10 cellular contexts compared by ENCODE assay signal in the genomic region with DNA sequence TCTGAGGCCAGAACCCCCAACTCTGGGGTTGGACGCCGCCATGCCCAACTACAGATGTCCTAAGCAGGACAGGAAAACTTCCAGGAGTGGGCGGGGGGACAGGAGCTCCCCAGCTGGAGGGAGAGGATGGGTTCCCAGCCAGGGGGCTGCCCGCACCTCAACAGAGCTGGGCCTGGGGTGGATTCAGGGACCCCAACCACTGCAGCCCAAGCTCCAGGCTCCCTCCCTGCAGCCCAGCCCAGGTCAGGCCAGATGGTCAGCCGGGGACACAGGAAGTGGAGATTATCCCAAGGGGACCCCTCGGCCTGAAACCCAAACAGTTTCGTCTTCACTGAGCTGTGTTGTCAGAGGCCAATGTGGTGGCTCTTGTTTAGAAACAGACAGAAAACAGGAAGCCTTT. TPM values are rescaled to one million over a fixed set of nuclear protein-coding genes. Genes with fewer than 3 reads are reported as not detected.
DNase-seq lines count a peak whose midpoint lies in the region; ATAC-seq, FAIRE-seq and TF ChIP-seq lines count a peak whose summit lies in the region.
"Had no signal": no experiment of that assay in that cellular context is flagged by ENCODE, and none has a peak within 500 bp of the region (broad histone marks: within the 10 kb centered on the region; RNA-seq: fewer than 3 reads in every experiment).

No MANE protein-coding gene starts in this region.

- no peak for FAIRE-seq in A549 (lab: Jason Lieb, UNC)

- H3K9me3 ChIP-seq in A549 (no peaks in the 10 kb centered on the region), heart left ventricle (no peaks in the 10 kb centered on the region)

- H3K4me3 ChIP-seq in A549 (peak overlapping the region; percentile 41; the same call in 2 of the 3 replicates), heart left ventricle (peak overlapping the region in 9 of 12 donors; percentile 15 to 48 (median 36)), rectal smooth muscle tissue (ENCODE audit: low read length) (no peak overlapping the region)

- TF ChIP-seq POLR2A in A549 (IDR thresholded peaks at IDR 0.05; ENCODE audit: low read length) = no peak; the same call in 1 of the 2 replicates
- no peak for TF ChIP-seq POLR2A in heart left ventricle (IDR thresholded peaks at IDR 0.05)

- peak overlapping the region; percentile 91 for H3K4me2 ChIP-seq in A549

- H3K4me1 ChIP-seq in A549 (peaks cover 98% of the 10 kb centered on the region), heart left ventricle (peaks cover 40 to 96% (median 88%) of the 10 kb centered on the region in 12 donors), rectal smooth muscle tissue (ENCODE audit: control insufficient read depth, insufficient read depth, low read length) (peaks cover 75% of the 10 kb centered on the region)

- peaks cover 0 to 4% (median 0%) of the 10 kb centered on the region in 9 donors for H3K27me3 ChIP-seq in heart left ventricle
- H3K27me3 ChIP-seq in rectal smooth muscle tissue (ENCODE audit: control insufficient read depth, insufficient read depth, low read length) = no peaks in the 10 kb centered on the region

- POLR2A ChIA-PET in A549 (lab: Yijun Ruan, JAX) = interaction anchor here (1.4 to 4.9 kb wide), 3 partner anchors 10 to 54 kb away, joined by 3 to 61 read pairs (median 4); a partner anchor contains a TSS

- H3K27ac ChIP-seq in A549 = peak overlapping the region; percentile 97 to 99
- H3K27ac ChIP-seq in VCaP = peak overlapping the region; percentile 51; the same call in 1 of the 2 replicates
- peak overlapping the region; percentile 69 to 97 (median 93) for H3K27ac ChIP-seq in heart left ventricle
- H3K27ac ChIP-seq in rectal smooth muscle tissue (ENCODE audit: low read depth, low read length) = peak overlapping the region; percentile 88

- DNase-seq in A549 (ENCODE audit: low read depth in 1 of 2, low spot score in 1 of 2) (no peak), heart left ventricle (peak in 3 of 5 donors; percentile 47 to 62 (median 58)), GOT3 (lab: John Stamatoyannopoulos, UW) (no peak), SW 1271 (lab: John Stamatoyannopoulos, UW) (no peak), glomerular visceral epithelial cell (ENCODE audit: extremely low spot score) (no peak), NCI-H2081 (lab: John Stamatoyannopoulos, UW) (no peak)
- DNase-seq: activated naive CD8-positive, alpha-beta T cell treated with anti-CD3 and anti-CD28 coated beads, Interleukin-2, amount 10 ng/mL, durations not matched to agents 7 days and 5 days; NCI-H1436 treated with DMSO at 0.1 percent for 48 hours had no signal

- CTCF ChIA-PET in A549 (lab: Yijun Ruan, JAX) = interaction anchor here (0.7 to 5.5 kb wide), 6 partner anchors 10 to 50 kb away, joined by 3 to 94 read pairs (median 12); a partner anchor contains a TSS

- ATAC-seq in A549 (no peak), heart left ventricle (no peak)

- intact Hi-C loops in heart left ventricle (cut with DNase I) = loop anchor here in 4 of 10 donors (2.0 to 10.0 kb wide), 4 partner anchors 23 to 55 kb away; a partner anchor contains a TSS

- TF ChIP-seq RAD21 in A549 (conservative IDR thresholded peaks at IDR 0.05 in 1 of 2, IDR thresholded peaks at IDR 0.05 in 1 of 2) = no peak

- no peak overlapping the region for H3K9ac ChIP-seq in rectal smooth muscle tissue (ENCODE audit: low read length)

- TF ChIP-seq CTCF in A549 (IDR thresholded peaks at IDR 0.05) (no peak), VCaP (conservative IDR thresholded peaks at IDR 0.05) (no peak), heart left ventricle (IDR thresholded peaks at IDR 0.05) (no peak)

- 38% methylated on average over 6 of the region's 7 CpGs for WGBS in A549 (ENCODE audit: missing lambda C conversion rate)
- WGBS in heart left ventricle, 4 donors = 28 to 56% (median 43%) methylated on average over 4 to 7 of the region's 7 CpGs

- no peak for TF ChIP-seq EP300 in A549 (IDR thresholded peaks at IDR 0.05)

- peaks cover 0 to 18% (median 0%) of the 10 kb centered on the region in 9 donors for H3K36me3 ChIP-seq in heart left ventricle
- peaks cover 4% of the 10 kb centered on the region for H3K36me3 ChIP-seq in rectal smooth muscle tissue (ENCODE audit: control insufficient read depth, insufficient read depth, low read length)

TF ChIP-seq in A549, 52 proteins besides CTCF, POLR2A, EP300 and RAD21:
- TF ChIP-seq MAFK (IDR thresholded peaks at IDR 0.05; ENCODE audit: partially characterized antibody) = no peak

RNA-seq across cellular contexts. Expression of a gene that starts 9.4 kb away (rescaled TPM):
- polyA plus RNA-seq in A549 (2011; rRNA removed) = 20.4 and 31.6 TPM in 2 replicates
- polyA plus RNA-seq in A549 (2012; cell fraction: cytosol; rRNA removed) = 91.5 and 122 TPM in 2 replicates
- polyA plus RNA-seq in A549 (2012; cell fraction: nucleus; rRNA removed) = 829 and 950 TPM in 2 replicates
- 196 to 212 TPM (median 202 TPM) in 3 replicates for polyA plus RNA-seq in A549 (2017; fragmentation: RNase III; extraction: RNeasy Plus Mini Kit Qiagen cat#74134 plus additional on column Dnase treatment)
- polyA minus RNA-seq in A549 (2011; rRNA and poly(A)+ RNA removed) = 26.9 and 28.7 TPM in 2 replicates
- total RNA-seq in heart left ventricle = 100 to 1,000 TPM in 1 of 9 donors, 10 to 100 TPM in 8; 57.4 to 107 (median 73.6) TPM
- polyA plus RNA-seq in heart left ventricle = 100 to 1,000 TPM in 1 of 2 donors, 10 to 100 TPM in 1; 72.0 to 128 TPM

RNA-seq across cellular contexts. Expression of a gene that starts 29.2 kb away (rescaled TPM):
- 3,697 and 4,026 TPM in 2 replicates for polyA plus RNA-seq in A549 (2011; rRNA removed)
- 8,308 and 13,239 TPM in 2 replicates for polyA plus RNA-seq in A549 (2012; cell fraction: cytosol; rRNA removed)
- 5,168 and 6,855 TPM in 2 replicates for polyA plus RNA-seq in A549 (2012; cell fraction: nucleus; rRNA removed)
- polyA plus RNA-seq in A549 (2017; fragmentation: RNase III; extraction: RNeasy Plus Mini Kit Qiagen cat#74134 plus additional on column Dnase treatment) = 2,862 to 2,938 TPM (median 2,871 TPM) in 3 replicates
- 804 and 936 TPM in 2 replicates for polyA minus RNA-seq in A549 (2011; rRNA and poly(A)+ RNA removed)
- total RNA-seq in heart left ventricle = 100 to 1,000 TPM; 434 to 831 (median 670) TPM
- polyA plus RNA-seq in heart left ventricle = 1,000 to 10,000 TPM; 1,943 to 3,051 TPM

RNA-seq across cellular contexts. Expression of a gene that starts 49.4 kb away (rescaled TPM):
- polyA plus RNA-seq in A549 (2011; rRNA removed) (3.9 and 5.0 TPM in 2 replicates), A549 (2017; fragmentation: RNase III; extraction: RNeasy Plus Mini Kit Qiagen cat#74134 plus additional on column Dnase treatment) (5.6 to 7.7 TPM (median 6.6 TPM) in 3 replicates), heart left ventricle (10 to 100 TPM in 1 of 2 donors, 1 to 10 TPM in 1; 2.9 to 10.7 TPM)
- 5.9 and 7.3 TPM in 2 replicates for polyA plus RNA-seq in A549 (2012; cell fraction: cytosol; rRNA removed)
- polyA plus RNA-seq in A549 (2012; cell fraction: nucleus; rRNA removed) = 9.4 and 10.5 TPM in 2 replicates
- polyA minus RNA-seq in A549 (2011; rRNA and poly(A)+ RNA removed) = 6.1 and 7.1 TPM in 2 replicates
- 10 to 100 TPM in 2 of 9 donors, 1 to 10 TPM in 7; 6.1 to 12.0 (median 8.8) TPM for total RNA-seq in heart left ventricle

RNA-seq across cellular contexts. Expression of a gene that starts 54.9 kb away (rescaled TPM):
- polyA plus RNA-seq in A549 (2011; rRNA removed) (68.9 and 87.9 TPM in 2 replicates), A549 (2017; fragmentation: RNase III; extraction: RNeasy Plus Mini Kit Qiagen cat#74134 plus additional on column Dnase treatment) (121 to 131 TPM (median 130 TPM) in 3 replicates), heart left ventricle (100 to 1,000 TPM in 1 of 2 donors, 10 to 100 TPM in 1; 87.2 to 187 TPM)
- polyA plus RNA-seq in A549 (2012; cell fraction: cytosol; rRNA removed) = 217 and 255 TPM in 2 replicates
- polyA plus RNA-seq in A549 (2012; cell fraction: nucleus; rRNA removed) = 249 and 328 TPM in 2 replicates
- polyA minus RNA-seq in A549 (2011; rRNA and poly(A)+ RNA removed) = 56.0 and 59.2 TPM in 2 replicates
- 100 to 1,000 TPM in 3 of 9 donors, 10 to 100 TPM in 6; 66.8 to 218 (median 79.8) TPM for total RNA-seq in heart left ventricle

Comparison
In these comparisons a context has a peak if more than half of its experiments do, and no peak if none do; other contexts are left out.
1. DNase-seq: peak in heart left ventricle (3 of 5); none in A549 (0 of 2), GOT3 (single experiment), SW 1271 (0 of 2), glomerular visceral epithelial cell (single experiment) and NCI-H2081 (0 of 2).
2. Peak in every context shown above with its lines, with median percentiles within 50 percentile points of each other: H3K27ac ChIP-seq.